ENCODE assay signal across 8 cellular contexts in genomic region chr11:100562102-100562501, GRCh38.
DNase-seq lines count a peak whose midpoint lies in the region; ATAC-seq, FAIRE-seq and TF ChIP-seq lines count a peak whose summit lies in the region.
"Had no signal": no experiment of that assay in that cellular context is flagged by ENCODE, and none has a peak within 500 bp of the region (broad histone marks: within the 10 kb centered on the region; RNA-seq: fewer than 3 reads in every experiment).

No MANE protein-coding gene starts in this region.

- H3K9ac ChIP-seq in kidney (ENCODE audit: low read length in 2 of 2): no peak overlapping the region

- TF ChIP-seq CTCF in cardiac fibroblast (IDR thresholded peaks at IDR 0.05; ENCODE audit: low read depth, low read length) (no peak), kidney (IDR thresholded peaks at IDR 0.05; ENCODE audit: borderline replicate concordance, extremely low read depth, insufficient read depth) (no peak), type B pancreatic cell (conservative IDR thresholded peaks at IDR 0.05) (no peak)

- H3K27ac ChIP-seq in kidney (ENCODE audit: low read depth in 2 of 2, low read length in 2 of 2): no peak overlapping the region

- peak overlapping the region; percentile 8 for H3K27ac Mint-ChIP-seq in type B pancreatic cell
- no peak overlapping the region for H3K27ac Mint-ChIP-seq in natural killer cell treated with Interleukin-12 subunit alpha and Interleukin-12 subunit beta and Interleukin-15 and Interleukin-18, amount 100 ng/mL, for 72 hours

- no peaks in the 10 kb centered on the region for H3K36me3 ChIP-seq in kidney (ENCODE audit: control insufficient read depth in 1 of 2, insufficient read depth in 2 of 2, low read length in 2 of 2)

- no peaks in the 10 kb centered on the region for H3K9me3 ChIP-seq in kidney (ENCODE audit: control insufficient read depth in 1 of 2, low read length in 2 of 2)

- H3K36me3 Mint-ChIP-seq in type B pancreatic cell: no peaks in the 10 kb centered on the region
- no peaks in the 10 kb centered on the region for H3K36me3 Mint-ChIP-seq in natural killer cell treated with Interleukin-12 subunit alpha and Interleukin-12 subunit beta and Interleukin-15 and Interleukin-18, amount 100 ng/mL, for 72 hours

- peaks cover 7 to 17% of the 10 kb centered on the region in 2 donors for H3K4me1 ChIP-seq in kidney (ENCODE audit: control insufficient read depth in 1 of 2, insufficient read depth in 1 of 2, low read depth in 1 of 2, low read length in 2 of 2)

- H3K27me3 Mint-ChIP-seq in type B pancreatic cell: no peaks in the 10 kb centered on the region
- H3K27me3 Mint-ChIP-seq in natural killer cell treated with Interleukin-12 subunit alpha and Interleukin-12 subunit beta and Interleukin-15 and Interleukin-18, amount 100 ng/mL, for 72 hours: peaks cover 0 to 5% of the 10 kb centered on the region in 2 donors

- FAIRE-seq in kidney (lab: Jason Lieb, UNC): peak; percentile 84

- H3K4me3 ChIP-seq in cardiac fibroblast (replicated peaks in 1 of 2; ENCODE audit: low read depth in 2 of 2, low read length in 2 of 2): no peak overlapping the region
- H3K4me3 ChIP-seq in kidney (ENCODE audit: low read length in 2 of 2): no peak overlapping the region

- peaks cover 12% of the 10 kb centered on the region for H3K4me1 Mint-ChIP-seq in type B pancreatic cell (ENCODE audit: unreplicated experiment)
- H3K4me1 Mint-ChIP-seq in natural killer cell treated with Interleukin-12 subunit alpha and Interleukin-12 subunit beta and Interleukin-15 and Interleukin-18, amount 100 ng/mL, for 72 hours (ENCODE audit: low read depth in 2 of 2): no peaks in the 10 kb centered on the region

- H3K4me3 Mint-ChIP-seq in type B pancreatic cell: peak overlapping the region; percentile 9
- H3K4me3 Mint-ChIP-seq in natural killer cell treated with Interleukin-12 subunit alpha and Interleukin-12 subunit beta and Interleukin-15 and Interleukin-18, amount 100 ng/mL, for 72 hours: no peak overlapping the region

- intact Hi-C loops in kidney (cut with DNase I): no loop called here

- DNase-seq in HT1080 (ENCODE audit: low read depth) (peak; percentile 73), cardiac fibroblast (ENCODE audit: low read depth in 2 of 2) (peak; percentile 84 to 85), kidney (no peak), type B pancreatic cell (ENCODE audit: extremely low spot score, unreplicated experiment) (no peak), hippocampal formation (lab: John Stamatoyannopoulos, UW) (no peak)
- no peak for DNase-seq in natural killer cell treated with Interleukin-12 subunit alpha and Interleukin-12 subunit beta and Interleukin-15 and Interleukin-18, amount 100 ng/mL, for 72 hours (ENCODE audit: low spot score)
- no peak for DNase-seq in activated CD4-positive, alpha-beta T cell treated with anti-CD3 and anti-CD28 coated beads for 48 hours
- DNase-seq: NCI-H1092 had no signal

- no peak for ATAC-seq in natural killer cell treated with Interleukin-12 subunit alpha and Interleukin-12 subunit beta and Interleukin-15 and Interleukin-18, amount 100 ng/mL, for 72 hours

- peaks cover 5% of the 10 kb centered on the region for H3K9me3 Mint-ChIP-seq in type B pancreatic cell
- H3K9me3 Mint-ChIP-seq in natural killer cell treated with Interleukin-12 subunit alpha and Interleukin-12 subunit beta and Interleukin-15 and Interleukin-18, amount 100 ng/mL, for 72 hours: no peaks in the 10 kb centered on the region

Comparison
In these comparisons a context has a peak if more than half of its experiments do, and no peak if none do; other contexts are left out.
1. DNase-seq: peak in HT1080 (single experiment) and cardiac fibroblast (2 of 2); none in kidney (single experiment), type B pancreatic cell (single experiment), natural killer cell treated with Interleukin-12 subunit alpha and Interleukin-12 subunit beta and Interleukin-15 and Interleukin-18, amount 100 ng/mL, for 72 hours (single experiment), hippocampal formation (0 of 2) and activated CD4-positive, alpha-beta T cell treated with anti-CD3 and anti-CD28 coated beads for 48 hours (single experiment).